In the genomic region with DNA sequence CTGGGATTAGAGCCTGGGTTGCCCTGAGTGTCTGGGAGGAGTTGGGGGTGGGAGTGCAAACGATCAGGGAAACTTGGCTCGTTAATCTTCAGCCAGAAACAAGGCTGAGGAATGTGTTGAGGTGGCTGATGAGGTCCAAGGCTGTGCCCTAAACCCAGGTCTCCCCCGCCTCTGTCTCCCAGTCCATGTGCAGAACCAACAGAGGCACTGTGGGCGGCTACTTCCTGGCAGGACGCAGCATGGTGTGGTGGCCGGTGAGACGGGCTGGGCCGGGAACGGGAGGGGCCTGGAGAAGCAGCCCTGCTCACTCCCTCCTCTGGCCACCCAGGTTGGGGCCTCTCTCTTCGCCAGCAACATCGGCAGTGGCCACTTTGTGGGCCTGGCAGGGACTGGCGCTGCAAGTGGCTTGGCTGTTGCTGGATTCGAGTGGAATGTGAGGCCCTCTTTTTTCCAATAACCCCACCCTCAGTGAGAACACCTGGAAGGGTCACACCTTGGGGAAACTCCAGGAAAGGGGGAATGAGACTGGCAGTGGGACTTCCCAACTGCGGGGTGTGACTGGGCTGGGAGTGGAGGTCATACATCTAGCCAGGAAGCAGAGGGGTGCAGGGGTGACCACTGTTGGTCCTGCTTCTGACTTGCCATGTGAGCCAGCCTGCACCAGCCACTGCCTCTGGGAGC, we compare ENCODE assay signal across 1 cellular context.
TF ChIP-seq lines count a peak whose summit lies in the region.

No MANE protein-coding gene starts in this region.

TF ChIP-seq in HepG2, 621 proteins besides CTCF, POLR2A, EP300 and RAD21 (continued from another document and continues in another):
- TF ChIP-seq STAT6 (CRISPR knock-in tag; IDR thresholded peaks at IDR 0.05; ENCODE audit: borderline replicate concordance) (no peak), ELF1 (CRISPR knock-in tag; IDR thresholded peaks at IDR 0.05) (peak; percentile 82), ZNF264 (CRISPR knock-in tag; IDR thresholded peaks at IDR 0.05) (0 out of 2 replicates have a peak, but pooled peaks have one; percentile 43), ZNF646 (CRISPR knock-in tag; IDR thresholded peaks at IDR 0.05) (no peak), ZNF567 (CRISPR knock-in tag; IDR thresholded peaks at IDR 0.05; ENCODE audit: borderline replicate concordance) (no peak), IKZF1 (IDR thresholded peaks at IDR 0.05) (no peak), TEAD2 (CRISPR knock-in tag; IDR thresholded peaks at IDR 0.05) (no peak), ZNF788 (CRISPR knock-in tag; IDR thresholded peaks at IDR 0.05; ENCODE audit: borderline replicate concordance) (peak; percentile 91; the same call in 1 of the 2 replicates), ZFP91 (CRISPR knock-in tag; IDR thresholded peaks at IDR 0.05; ENCODE audit: borderline replicate concordance) (peak; percentile 72; the same call in 1 of the 2 replicates), POGZ (CRISPR knock-in tag; IDR thresholded peaks at IDR 0.05) (no peak; the same call in 1 of the 2 replicates), SRSF1 (optimal IDR thresholded peaks at IDR 0.05; ENCODE audit: low read depth, low read length) (peak; percentile 39), ZMYM3 (CRISPR knock-in tag; IDR thresholded peaks at IDR 0.05) (peak; percentile 48; the same call in 1 of the 2 replicates), NONO (IDR thresholded peaks at IDR 0.05) (no peak), NONO (CRISPR knock-in tag; conservative IDR thresholded peaks at IDR 0.05) (peak; percentile 65), TOPORS (CRISPR knock-in tag; IDR thresholded peaks at IDR 0.05) (no peak), ASH2L (IDR thresholded peaks at IDR 0.05; ENCODE audit: insufficient read length, low read depth, low read length) (no peak), ZSCAN31 (CRISPR knock-in tag; IDR thresholded peaks at IDR 0.05; ENCODE audit: low read depth) (0 out of 2 replicates have a peak, but pooled peaks have one; percentile 32), ZNF296 (CRISPR knock-in tag; conservative IDR thresholded peaks at IDR 0.05) (no peak), DPF2 (CRISPR knock-in tag; IDR thresholded peaks at IDR 0.05; ENCODE audit: borderline replicate concordance, low read depth) (no peak), DMAP1 (CRISPR knock-in tag; IDR thresholded peaks at IDR 0.05) (peak; percentile 80), HOXA5 (CRISPR knock-in tag; IDR thresholded peaks at IDR 0.05) (no peak), THYN1 (CRISPR knock-in tag; IDR thresholded peaks at IDR 0.05; ENCODE audit: borderline replicate concordance, low read depth) (no peak), ZKSCAN5 (CRISPR knock-in tag; IDR thresholded peaks at IDR 0.05) (no peak), MXD4 (CRISPR knock-in tag; IDR thresholded peaks at IDR 0.05) (peak; percentile 95), ZFAT (CRISPR knock-in tag; conservative IDR thresholded peaks at IDR 0.05) (no peak), CBX1 (IDR thresholded peaks at IDR 0.05; ENCODE audit: low read depth) (no peak), JUN (CRISPR knock-in tag; IDR thresholded peaks at IDR 0.05) (no peak), MXD1 (CRISPR knock-in tag; IDR thresholded peaks at IDR 0.05) (peak; percentile 72; the same call in 1 of the 2 replicates), NFE2L1 (CRISPR knock-in tag; IDR thresholded peaks at IDR 0.05; ENCODE audit: borderline replicate concordance) (no peak), SRF (IDR thresholded peaks at IDR 0.05; ENCODE audit: low read depth, low read length) (no peak), ZNF598 (CRISPR knock-in tag; IDR thresholded peaks at IDR 0.05; ENCODE audit: borderline replicate concordance) (peak; percentile 39; the same call in 1 of the 2 replicates), MLLT10 (CRISPR knock-in tag; IDR thresholded peaks at IDR 0.05) (no peak), GMEB1 (CRISPR knock-in tag; IDR thresholded peaks at IDR 0.05; ENCODE audit: borderline replicate concordance) (peak; percentile 60; the same call in 1 of the 2 replicates), NFKB2 (CRISPR knock-in tag; IDR thresholded peaks at IDR 0.05; ENCODE audit: borderline replicate concordance) (peak; percentile 50; the same call in 1 of the 2 replicates), PLSCR1 (CRISPR knock-in tag; IDR thresholded peaks at IDR 0.05; ENCODE audit: borderline replicate concordance) (no peak), MBNL3 (CRISPR knock-in tag; conservative IDR thresholded peaks at IDR 0.05) (no peak), PTBP1 (IDR thresholded peaks at IDR 0.05; ENCODE audit: low read depth, low read length, poor library complexity, severe bottlenecking) (no peak)
